ENCODE assay signal across 8 cellular contexts in the genomic region with DNA sequence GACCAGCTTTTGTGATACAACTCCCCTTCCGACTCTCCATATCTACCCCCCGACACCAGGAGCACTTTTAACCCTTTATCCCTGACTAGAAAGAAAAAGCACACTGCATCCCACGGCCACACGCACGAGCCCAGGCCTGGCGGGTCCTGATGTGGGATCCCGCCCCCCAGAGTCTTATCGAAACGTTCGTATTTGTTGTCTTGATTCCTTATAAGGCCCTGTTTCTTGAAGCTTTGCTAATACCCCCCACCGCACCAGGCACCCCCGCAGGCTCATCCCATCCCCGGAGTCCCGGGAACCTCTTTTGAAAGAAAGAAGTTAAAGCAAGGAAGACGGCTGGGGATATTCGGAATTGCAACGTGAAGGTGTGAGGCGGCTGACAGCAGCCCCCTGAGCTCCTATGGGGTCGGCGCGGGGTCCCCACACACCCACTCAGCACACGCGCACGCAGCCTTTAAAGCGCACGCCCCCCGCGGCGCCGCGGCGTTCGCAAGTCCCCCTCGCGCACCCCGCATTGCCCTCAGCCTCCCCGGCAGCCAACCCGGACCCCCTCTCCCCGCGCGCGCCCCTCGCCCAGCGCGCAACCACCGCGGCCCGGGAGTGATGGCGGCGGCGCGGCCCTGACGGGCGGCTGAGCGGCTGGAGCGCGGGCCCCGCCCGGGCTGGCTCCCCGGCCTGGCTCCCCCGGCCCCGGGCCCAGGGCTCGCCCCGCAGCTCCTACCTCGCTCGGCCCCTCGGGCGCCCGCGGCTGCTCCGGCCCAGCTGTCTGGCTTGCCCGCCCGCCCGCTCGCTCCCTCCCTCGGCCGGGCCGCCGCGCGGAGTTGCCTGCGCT. TPM values are rescaled to one million over a fixed set of nuclear protein-coding genes. Genes with fewer than 3 reads are reported as not detected.
DNase-seq lines count a peak whose midpoint lies in the region; ATAC-seq and TF ChIP-seq lines count a peak whose summit lies in the region.

No MANE protein-coding gene starts in this region.

- H3K4me1 Mint-ChIP-seq in WTC11: peaks cover 53% of the 10 kb centered on the region
- peaks cover 29% of the 10 kb centered on the region for H3K4me1 Mint-ChIP-seq in mesothelial cell of epicardium

- peak overlapping the region; percentile 72 for H3K27ac Mint-ChIP-seq in WTC11
- peak overlapping the region; percentile 85 for H3K27ac Mint-ChIP-seq in mesothelial cell of epicardium

- H3K27ac ChIP-seq in duodenal mucosa (ENCODE audit: low read depth, low read length) (peak overlapping the region; percentile 69), stomach smooth muscle (ENCODE audit: low read length) (peak overlapping the region; percentile 66)

- CTCF ChIA-PET in WTC11 (lab: Charles Lee): interaction anchor here (0.6 to 2.2 kb wide), 5 partner anchors 10 to 242 kb away, joined by 3 to 19 read pairs (median 3); a partner anchor contains a TSS

- peaks cover 6% of the 10 kb centered on the region for H3K27me3 Mint-ChIP-seq in WTC11 (ENCODE audit: low read depth)
- no peaks in the 10 kb centered on the region for H3K27me3 Mint-ChIP-seq in mesothelial cell of epicardium (ENCODE audit: low read depth)

- H3K4me3 ChIP-seq in duodenal mucosa (ENCODE audit: low read depth in 1 of 2, low read length in 2 of 2) (peak overlapping the region; percentile 81 to 84), stomach smooth muscle (ENCODE audit: low read length in 2 of 2) (peak overlapping the region; percentile 82 to 88)

- H3K36me3 Mint-ChIP-seq in WTC11: no peaks in the 10 kb centered on the region
- no peaks in the 10 kb centered on the region for H3K36me3 Mint-ChIP-seq in mesothelial cell of epicardium

- peak overlapping the region; percentile 63 to 66 for H3K9ac ChIP-seq in duodenal mucosa (ENCODE audit: low read depth in 1 of 2, low read length in 2 of 2)
- peak overlapping the region; percentile 80 to 87 for H3K9ac ChIP-seq in stomach smooth muscle (ENCODE audit: low read length in 2 of 2)

- H3K9me3 ChIP-seq in duodenal mucosa (ENCODE audit: control insufficient read depth in 1 of 2, low read length in 2 of 2): no peaks in the 10 kb centered on the region
- H3K9me3 ChIP-seq in stomach smooth muscle (ENCODE audit: control insufficient read depth in 2 of 2, low read length in 2 of 2): no peaks in the 10 kb centered on the region

- H3K27me3 ChIP-seq in duodenal mucosa (ENCODE audit: control insufficient read depth in 1 of 2, insufficient read depth in 2 of 2, low read length in 2 of 2) (no peaks in the 10 kb centered on the region), stomach smooth muscle (ENCODE audit: control insufficient read depth in 1 of 2, insufficient read depth in 2 of 2, low read length in 2 of 2) (no peaks in the 10 kb centered on the region)

- no peak for TF ChIP-seq CTCF in WTC11 (IDR thresholded peaks at IDR 0.05)
- TF ChIP-seq CTCF in mesothelial cell of epicardium (IDR thresholded peaks at IDR 0.05; ENCODE audit: unreplicated experiment): no peak

- H3K4me3 Mint-ChIP-seq in WTC11: peak overlapping the region; percentile 86
- peak overlapping the region; percentile 77 for H3K4me3 Mint-ChIP-seq in mesothelial cell of epicardium

- POLR2A ChIA-PET in WTC11 (lab: Charles Lee): interaction anchor here (0.6 to 0.8 kb wide), 2 partner anchors 54 to 141 kb away, joined by 3 read pairs; no protein-coding TSS in a partner anchor

- H3K36me3 ChIP-seq in duodenal mucosa (ENCODE audit: control insufficient read depth in 1 of 2, insufficient read depth in 2 of 2, low read length in 2 of 2) (no peaks in the 10 kb centered on the region), stomach smooth muscle (ENCODE audit: control insufficient read depth in 2 of 2, insufficient read depth in 2 of 2, low read length in 2 of 2) (no peaks in the 10 kb centered on the region)

- no peaks in the 10 kb centered on the region for H3K9me3 Mint-ChIP-seq in WTC11
- H3K9me3 Mint-ChIP-seq in mesothelial cell of epicardium: no peaks in the 10 kb centered on the region

- DNase-seq in activated effector memory CD4-positive, alpha-beta T cell treated with anti-CD3 and anti-CD28 coated beads, Interleukin-2, amount 50 U/mL, for 16 hours: peak; percentile 76
- DNase-seq in activated effector memory CD4-positive, alpha-beta T cell treated with Interleukin-2 at 50 U/mL for 16 hours: no peak
- DNase-seq in WTC11 (ENCODE audit: low spot score): peak; percentile 29
- peak in 1 of 2 experiments; percentile 71 for DNase-seq in mesothelial cell of epicardium (ENCODE audit: low spot score in 2 of 2, unreplicated experiment in 2 of 2)
- DNase-seq in medulla oblongata (ENCODE audit: extremely low spot score): no peak

- ATAC-seq in HG03521 (IDR thresholded peaks at IDR 0.05; ENCODE audit: unreplicated experiment) (peak; percentile 52), WTC11 (peak; percentile 52)

- H3K4me1 ChIP-seq in duodenal mucosa (ENCODE audit: control insufficient read depth in 1 of 2, insufficient read depth in 2 of 2, low read length in 2 of 2) (peaks cover 16 to 17% of the 10 kb centered on the region in 2 donors), stomach smooth muscle (ENCODE audit: control insufficient read depth, insufficient read depth, low read length) (peaks cover 17% of the 10 kb centered on the region)

TF ChIP-seq in WTC11, 78 proteins besides CTCF, POLR2A, EP300 and RAD21:
- no peak for TF ChIP-seq FOXJ3 (CRISPR knock-in tag; IDR thresholded peaks at IDR 0.05; ENCODE audit: borderline replicate concordance)
- no peak for TF ChIP-seq ZBTB21 (CRISPR knock-in tag; IDR thresholded peaks at IDR 0.05; ENCODE audit: borderline replicate concordance)
- TF ChIP-seq, protein P1, sequence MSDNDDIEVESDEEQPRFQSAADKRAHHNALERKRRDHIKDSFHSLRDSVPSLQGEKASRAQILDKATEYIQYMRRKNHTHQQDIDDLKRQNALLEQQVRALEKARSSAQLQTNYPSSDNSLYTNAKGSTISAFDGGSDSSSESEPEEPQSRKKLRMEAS (CRISPR knock-in tag; IDR thresholded peaks at IDR 0.05): peak; percentile 38; the same call in 1 of the 2 replicates
- TF ChIP-seq, protein P2, sequence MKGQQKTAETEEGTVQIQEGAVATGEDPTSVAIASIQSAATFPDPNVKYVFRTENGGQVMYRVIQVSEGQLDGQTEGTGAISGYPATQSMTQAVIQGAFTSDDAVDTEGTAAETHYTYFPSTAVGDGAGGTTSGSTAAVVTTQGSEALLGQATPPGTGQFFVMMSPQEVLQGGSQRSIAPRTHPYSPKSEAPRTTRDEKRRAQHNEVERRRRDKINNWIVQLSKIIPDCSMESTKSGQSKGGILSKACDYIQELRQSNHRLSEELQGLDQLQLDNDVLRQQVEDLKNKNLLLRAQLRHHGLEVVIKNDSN (CRISPR knock-in tag; IDR thresholded peaks at IDR 0.05): no peak
- TF ChIP-seq ZNF423 (CRISPR knock-in tag; IDR thresholded peaks at IDR 0.05): no peak
- no peak for TF ChIP-seq JAZF1 (CRISPR knock-in tag; IDR thresholded peaks at IDR 0.05)
- TF ChIP-seq EMX1 (CRISPR knock-in tag; IDR thresholded peaks at IDR 0.05): 0 out of 2 replicates have a peak, but pooled peaks have one; percentile 16
- no peak for TF ChIP-seq SOX15 (CRISPR knock-in tag; IDR thresholded peaks at IDR 0.05)
- no peak for TF ChIP-seq NR2C2 (CRISPR knock-in tag; IDR thresholded peaks at IDR 0.05)
- TF ChIP-seq JUN (CRISPR knock-in tag; IDR thresholded peaks at IDR 0.05): no peak
- TF ChIP-seq, protein P3, sequence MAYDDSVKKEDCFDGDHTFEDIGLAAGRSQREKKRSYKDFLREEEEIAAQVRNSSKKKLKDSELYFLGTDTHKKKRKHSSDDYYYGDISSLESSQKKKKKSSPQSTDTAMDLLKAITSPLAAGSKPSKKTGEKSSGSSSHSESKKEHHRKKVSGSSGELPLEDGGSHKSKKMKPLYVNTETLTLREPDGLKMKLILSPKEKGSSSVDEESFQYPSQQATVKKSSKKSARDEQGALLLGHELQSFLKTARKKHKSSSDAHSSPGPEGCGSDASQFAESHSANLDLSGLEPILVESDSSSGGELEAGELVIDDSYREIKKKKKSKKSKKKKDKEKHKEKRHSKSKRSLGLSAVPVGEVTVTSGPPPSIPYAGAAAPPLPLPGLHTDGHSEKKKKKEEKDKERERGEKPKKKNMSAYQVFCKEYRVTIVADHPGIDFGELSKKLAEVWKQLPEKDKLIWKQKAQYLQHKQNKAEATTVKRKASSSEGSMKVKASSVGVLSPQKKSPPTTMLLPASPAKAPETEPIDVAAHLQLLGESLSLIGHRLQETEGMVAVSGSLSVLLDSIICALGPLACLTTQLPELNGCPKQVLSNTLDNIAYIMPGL (CRISPR knock-in tag; IDR thresholded peaks at IDR 0.05): no peak
- no peak for TF ChIP-seq GABPB1 (CRISPR knock-in tag; IDR thresholded peaks at IDR 0.05)

RNA-seq across cellular contexts. Expression of a gene that starts 0.4 kb away (rescaled TPM):
- 36.4 to 42.2 TPM (median 37.9 TPM) in 3 replicates for total RNA-seq in WTC11 (2021)
- total RNA-seq in mesothelial cell of epicardium: 47.7 to 52.3 TPM (median 50.6 TPM) in 3 replicates

RNA-seq across cellular contexts. Expression of a gene that starts 12.6 kb away (rescaled TPM):
- total RNA-seq in WTC11 (2021) (6.6 to 10.9 TPM (median 9.7 TPM) in 3 replicates), mesothelial cell of epicardium (9.5 to 11.7 TPM (median 11.2 TPM) in 3 replicates)

Comparison
In these comparisons a context has a peak if more than half of its experiments do, and no peak if none do; other contexts are left out.
1. DNase-seq: peak in activated effector memory CD4-positive, alpha-beta T cell treated with anti-CD3 and anti-CD28 coated beads, Interleukin-2, amount 50 U/mL, for 16 hours (single experiment) and WTC11 (single experiment); none in activated effector memory CD4-positive, alpha-beta T cell treated with Interleukin-2 at 50 U/mL for 16 hours (single experiment) and medulla oblongata (single experiment).